Comparison of ENCODE assay signal across 8 cellular contexts in genomic region chr1:16980473-16981268, GRCh38. TPM values are rescaled to one million over a fixed set of nuclear protein-coding genes. Genes with fewer than 3 reads are reported as not detected.
A peak's percentile ranks its signal among the peaks of the same experiment; 100 is the strongest.
DNase-seq lines count a peak whose midpoint lies in the region; ATAC-seq, FAIRE-seq and TF ChIP-seq lines count a peak whose summit lies in the region.

TSS of gene MFAP2 (minus strand) at chr1:16980620. CDS start at chr1:16978273, 2,347 bp downstream.

- peak within 1 kb of the TSS; percentile 58 for H3K9ac ChIP-seq in endothelial cell of umbilical vein (replicated peaks; ENCODE audit: extremely low read depth, insufficient read depth, low read length)

- peaks cover 4% of the 10 kb centered on the region for H3K36me3 Mint-ChIP-seq in CD4-positive, CD25-positive, alpha-beta regulatory T cell

- H3K79me2 ChIP-seq in endothelial cell of umbilical vein (ENCODE audit: control insufficient read depth, insufficient read depth, low read length), result no peaks in the 10 kb centered on the region

- H3K36me3 ChIP-seq in CD4-positive, CD25-positive, alpha-beta regulatory T cell (ENCODE audit: control insufficient read depth, insufficient read depth, low read length), result peaks cover under 1% of the 10 kb centered on the region
- peaks cover 0 to 16% of the 10 kb centered on the region in 2 experiments for H3K36me3 ChIP-seq in endothelial cell of umbilical vein (ENCODE audit: control insufficient read depth in 2 of 2, extremely low read depth in 1 of 2, insufficient read depth in 2 of 2, low read length in 2 of 2)
- H3K36me3 ChIP-seq in neuron (ENCODE audit: insufficient read depth, low read length), result peaks cover 7% of the 10 kb centered on the region

- no peaks in the 10 kb centered on the region for H3K9me3 ChIP-seq in CD4-positive, CD25-positive, alpha-beta regulatory T cell (ENCODE audit: control insufficient read depth in 2 of 2, low read length in 2 of 2)
- no peaks in the 10 kb centered on the region for H3K9me3 ChIP-seq in endothelial cell of umbilical vein (replicated peaks; ENCODE audit: control insufficient read depth, insufficient read depth, low read length)
- H3K9me3 ChIP-seq in neuron (ENCODE audit: low read length), result no peaks in the 10 kb centered on the region

- peak within 1 kb of the TSS; percentile 34 for H3K4me2 ChIP-seq in endothelial cell of umbilical vein (ENCODE audit: insufficient read depth, low read length)

- H3K9me1 ChIP-seq in endothelial cell of umbilical vein (replicated peaks; ENCODE audit: control insufficient read depth, extremely low read depth, insufficient read depth, low read length), result no peaks in the 10 kb centered on the region

- H3K4me1 ChIP-seq in CD4-positive, CD25-positive, alpha-beta regulatory T cell (ENCODE audit: control insufficient read depth, insufficient read depth, low read length, poor library complexity, severe bottlenecking), result peaks cover 12% of the 10 kb centered on the region
- H3K4me1 ChIP-seq in endothelial cell of umbilical vein (ENCODE audit: control insufficient read depth, extremely low read depth, insufficient read depth, low read length) (peaks cover 24% of the 10 kb centered on the region), neuron (ENCODE audit: insufficient read depth, low read length) (peaks cover 17% of the 10 kb centered on the region)

- H3K9me3 Mint-ChIP-seq in CD4-positive, CD25-positive, alpha-beta regulatory T cell, result peaks cover 0 to 2% (median 0%) of the 10 kb centered on the region in 7 donors

- H2AFZ ChIP-seq in endothelial cell of umbilical vein (ENCODE audit: low read depth, low read length), result peak within 1 kb of the TSS; percentile 61
- H2AFZ ChIP-seq in neuron (ENCODE audit: low read depth, low read length), result peak within 1 kb of the TSS; percentile 79

- CTCF ChIA-PET in endothelial cell of umbilical vein (lab: Charles Lee), result interaction anchor here (1.1 to 4.5 kb wide), 4 partner anchors 13 to 20 kb away, joined by 3 to 25 read pairs (median 10); no protein-coding TSS in a partner anchor

- intact Hi-C loops in endothelial cell of umbilical vein (cut with micrococcal nuclease), result no loop called here

- peaks cover 0 to 10% (median 6%) of the 10 kb centered on the region in 4 donors for H3K4me1 Mint-ChIP-seq in CD4-positive, CD25-positive, alpha-beta regulatory T cell

- H4K20me1 ChIP-seq in endothelial cell of umbilical vein (replicated peaks; ENCODE audit: control insufficient read depth, extremely low read depth, insufficient read depth, low read length), result no peaks in the 10 kb centered on the region

- no peak for DNase-seq in CD4-positive, CD25-positive, alpha-beta regulatory T cell
- peak; percentile 47 for DNase-seq in NCI-H226
- DNase-seq in endothelial cell of umbilical vein (ENCODE audit: low read depth, low spot score), result no peak
- DNase-seq in COLO829 (ENCODE audit: low spot score), result no peak
- DNase-seq in left lobe of liver (ENCODE audit: low spot score), result no peak
- DNase-seq in NCI-H1048 (lab: John Stamatoyannopoulos, UW), result no peak
- no peak for DNase-seq in LoVo (ENCODE audit: low spot score)

- H3K27me3 ChIP-seq in CD4-positive, CD25-positive, alpha-beta regulatory T cell (ENCODE audit: control insufficient read depth, insufficient read depth, low read length), result peaks cover 4% of the 10 kb centered on the region
- H3K27me3 ChIP-seq in endothelial cell of umbilical vein (ENCODE audit: control insufficient read depth in 2 of 2, insufficient read depth in 2 of 2, low read length in 2 of 2), result no peaks in the 10 kb centered on the region
- no peaks in the 10 kb centered on the region for H3K27me3 ChIP-seq in neuron (ENCODE audit: insufficient read depth, low read length)

- H3K27me3 Mint-ChIP-seq in CD4-positive, CD25-positive, alpha-beta regulatory T cell, result peaks cover 21% of the 10 kb centered on the region

- ATAC-seq in CD4-positive, CD25-positive, alpha-beta regulatory T cell (ENCODE audit: low read depth in 2 of 2), result no peak
- no peak for ATAC-seq in left lobe of liver

- no peak within 1 kb of the TSS for H3K4me3 ChIP-seq in CD4-positive, CD25-positive, alpha-beta regulatory T cell (ENCODE audit: low read depth, low read length)
- peak within 1 kb of the TSS; percentile 33 to 72 (median 52) for H3K4me3 ChIP-seq in endothelial cell of umbilical vein (replicated peaks in 1 of 3; ENCODE audit: insufficient read depth in 1 of 3, low read depth in 1 of 3, low read length in 3 of 3)
- peak within 1 kb of the TSS; percentile 83 for H3K4me3 ChIP-seq in neuron (ENCODE audit: low read length)

- H3K27ac ChIP-seq in CD4-positive, CD25-positive, alpha-beta regulatory T cell (ENCODE audit: insufficient read depth, low read length, poor library complexity, severe bottlenecking), result no peak within 1 kb of the TSS
- H3K27ac ChIP-seq in endothelial cell of umbilical vein (ENCODE audit: insufficient read depth, low read depth, low read length), result no peak within 1 kb of the TSS

- POLR2A ChIA-PET in endothelial cell of umbilical vein (lab: Charles Lee), result interaction anchor here (1.2 kb wide), 1 partner anchor 21 kb away, joined by 8 read pairs; no protein-coding TSS in a partner anchor

- no TSS peak for BruUV-seq in endothelial cell of umbilical vein (replicated peaks; lab: Mats Ljungman, UMichigan)

- TF ChIP-seq CTCF in endothelial cell of umbilical vein (IDR thresholded peaks at IDR 0.05; ENCODE audit: extremely low read depth in 1 of 2, insufficient read depth in 1 of 2, low read depth in 1 of 2, low read length in 2 of 2), result no peak

- no peak for FAIRE-seq in endothelial cell of umbilical vein (lab: Jason Lieb, UNC)

- peak within 1 kb of the TSS in 2 of 3 donors; percentile 39 to 81 for H3K27ac Mint-ChIP-seq in CD4-positive, CD25-positive, alpha-beta regulatory T cell

- H3K4me3 Mint-ChIP-seq in CD4-positive, CD25-positive, alpha-beta regulatory T cell, result peak within 1 kb of the TSS in 3 of 4 donors; percentile 70 to 80 (median 76)

- TF ChIP-seq POLR2A in endothelial cell of umbilical vein (IDR thresholded peaks at IDR 0.05; ENCODE audit: low read depth, low read length), result no peak

- dilution Hi-C loops in endothelial cell of umbilical vein (cut with MboI; ENCODE audit: extremely low pct_ligation_motif_present, low sequenced_read_pairs), result no loop called here

TF ChIP-seq in endothelial cell of umbilical vein, 7 proteins besides CTCF, POLR2A, EP300 and RAD21:
- no peak for TF ChIP-seq FOS (IDR thresholded peaks at IDR 0.05; ENCODE audit: borderline replicate concordance, insufficient read depth, low read length)
- no peak for TF ChIP-seq POLR2AphosphoS5 (IDR thresholded peaks at IDR 0.05; ENCODE audit: insufficient read depth, low read depth, low read length)
- TF ChIP-seq MAX (IDR thresholded peaks at IDR 0.05; ENCODE audit: insufficient read depth, insufficient read length), result no peak
- TF ChIP-seq JUN (IDR thresholded peaks at IDR 0.05; ENCODE audit: borderline replicate concordance, insufficient read depth, insufficient read length, low read depth), result no peak
- TF ChIP-seq EZH2 (IDR thresholded peaks at IDR 0.05; ENCODE audit: borderline replicate concordance, low read depth, low read length, severe bottlenecking), result no peak
- TF ChIP-seq MYC (IDR thresholded peaks at IDR 0.05; ENCODE audit: low read depth, low read length), result no peak
- TF ChIP-seq GATA2 (IDR thresholded peaks at IDR 0.05; ENCODE audit: insufficient read depth, insufficient read length, low read depth, low read length), result no peak

RNA-seq across cellular contexts. Expression of gene MFAP2, which starts in this region (rescaled TPM):
- total RNA-seq in CD4-positive, CD25-positive, alpha-beta regulatory T cell, result not detected
- not detected for polyA plus RNA-seq in CD4-positive, CD25-positive, alpha-beta regulatory T cell
- 37.9 and 43.0 TPM in 2 replicates for total RNA-seq in endothelial cell of umbilical vein
- 138 and 183 TPM in 2 replicates for polyA plus RNA-seq in endothelial cell of umbilical vein
- polyA plus RNA-seq in endothelial cell of umbilical vein (2011; cell fraction: cytosol; rRNA removed), result 107 and 143 TPM in 2 replicates
- polyA plus RNA-seq in endothelial cell of umbilical vein (2011; cell fraction: nucleus; rRNA removed), result 75.2 and 132 TPM in 2 replicates
- polyA plus RNA-seq in endothelial cell of umbilical vein (2012), result 59.3 and 95.7 TPM in 2 replicates
- 32.4 and 35.5 TPM in 2 replicates for polyA minus RNA-seq in endothelial cell of umbilical vein
- polyA minus RNA-seq in endothelial cell of umbilical vein (2011; cell fraction: cytosol; rRNA and poly(A)+ RNA removed), result not detected
- polyA minus RNA-seq in endothelial cell of umbilical vein (2011; cell fraction: nucleus; rRNA and poly(A)+ RNA removed), result 19.6 and 39.9 TPM in 2 replicates
- 0.45 TPM for total RNA-seq in left lobe of liver

Comparison
In these comparisons a context has a peak if more than half of its experiments do, and no peak if none do; other contexts are left out.
1. RNA of gene MFAP2 (total RNA-seq): 37.9 to 43.0 TPM in endothelial cell of umbilical vein; 0.45 TPM in left lobe of liver (single experiment) and not detected in CD4-positive, CD25-positive, alpha-beta regulatory T cell (single experiment); every median in the first group is over 10 times any median in the second.
2. RNA of gene MFAP2 (polyA plus RNA-seq): 59.3 to 183 TPM in endothelial cell of umbilical vein; not detected in CD4-positive, CD25-positive, alpha-beta regulatory T cell; every median in the first group is over 10 times any median in the second.